ENCODE assay signal across 24 cellular contexts in the genomic region with DNA sequence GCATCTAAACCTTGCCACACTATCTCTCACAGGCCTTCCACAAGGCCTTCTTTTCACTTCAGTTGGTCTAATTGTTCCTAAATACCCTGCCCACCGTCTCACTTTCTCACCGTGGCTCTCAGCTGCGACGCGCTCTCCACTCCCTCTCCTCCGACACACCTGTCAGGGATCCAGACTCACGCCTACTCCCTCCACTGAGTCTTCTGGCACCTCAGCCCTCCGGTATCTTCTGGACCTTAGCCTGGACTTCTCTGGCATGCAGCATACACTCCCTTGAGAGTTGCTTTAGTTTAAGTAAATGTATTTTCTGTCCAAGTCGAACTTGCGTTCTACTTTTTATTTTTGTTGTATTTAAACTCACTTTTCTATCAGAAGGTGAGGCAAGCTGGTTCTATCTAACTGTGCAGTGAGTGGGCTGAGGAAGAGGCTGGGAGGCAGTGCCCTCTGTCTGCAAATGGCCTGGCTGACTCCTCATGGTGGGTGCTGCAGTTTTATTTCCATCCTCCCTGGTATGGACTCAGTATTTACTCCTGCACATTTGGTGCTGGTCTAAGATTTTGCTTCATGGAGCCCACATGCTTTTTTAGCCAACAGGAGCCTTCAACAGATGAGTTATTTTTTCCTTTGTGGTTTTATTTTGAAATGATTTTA. TPM values are rescaled to one million over a fixed set of nuclear protein-coding genes. Genes with fewer than 3 reads are reported as not detected.
A peak's percentile ranks its signal among the peaks of the same experiment; 100 is the strongest.
DNase-seq lines count a peak whose midpoint lies in the region; TF ChIP-seq lines count a peak whose summit lies in the region.
"Had no signal": no experiment of that assay in that cellular context is flagged by ENCODE, and none has a peak within 500 bp of the region (broad histone marks: within the 10 kb centered on the region; RNA-seq: fewer than 3 reads in every experiment).

No MANE protein-coding gene starts in this region.

- peaks cover 34% of the 10 kb centered on the region for H3K4me1 Mint-ChIP-seq in nephron

- peak; percentile 10 for TF ChIP-seq CTCF in choroid plexus epithelial cell (conservative IDR thresholded peaks at IDR 0.05; ENCODE audit: low read depth, low read length)
- peak; percentile 5 for TF ChIP-seq CTCF in cardiac muscle cell (IDR thresholded peaks at IDR 0.05; ENCODE audit: low read depth, low read length)
- no peak for TF ChIP-seq CTCF in nephron (IDR thresholded peaks at IDR 0.05; ENCODE audit: unreplicated experiment in 3 of 3)

- no peak overlapping the region for H3K9ac ChIP-seq in subcutaneous abdominal adipose tissue (ENCODE audit: low read length in 5 of 5)

- H3K27me3 ChIP-seq in cardiac muscle cell (no peaks in the 10 kb centered on the region), subcutaneous abdominal adipose tissue (ENCODE audit: control insufficient read depth in 5 of 5, insufficient read depth in 4 of 5, low read length in 5 of 5) (no peaks in the 10 kb centered on the region)

- H3K4me3 ChIP-seq in choroid plexus epithelial cell (ENCODE audit: low read depth, low read length) (no peak overlapping the region), cardiac muscle cell (no peak overlapping the region), subcutaneous abdominal adipose tissue (ENCODE audit: low read depth in 1 of 5, low read length in 5 of 5) (peak overlapping the region in 1 of 5 donors; percentile 5)
- H3K4me3 ChIP-seq: lung, psoas muscle, smooth muscle cell had no signal

- H3K4me3 Mint-ChIP-seq in nephron = peak overlapping the region in 2 of 3 experiments; percentile 12 to 19
- H3K4me3 Mint-ChIP-seq: activated CD8-positive, alpha-beta T cell treated with anti-CD3 and anti-CD28 coated beads for 36 hours; activated T-helper 17 cell treated with anti-CD3 and anti-CD28 coated beads, Interleukin-2, amount 50 U/mL, for 72 hours; T-cell had no signal

- peak overlapping the region in 2 of 3 experiments; percentile 77 to 94 for H3K27ac Mint-ChIP-seq in nephron
- H3K27ac Mint-ChIP-seq: activated CD8-positive, alpha-beta T cell treated with anti-CD3 and anti-CD28 coated beads for 36 hours; activated naive CD4-positive, alpha-beta T cell treated with anti-CD3 and anti-CD28 coated beads, Interleukin-2, amount 50 U/mL, for 72 hours; activated T-helper 17 cell treated with anti-CD3 and anti-CD28 coated beads, Interleukin-2, amount 50 U/mL, for 72 hours; T-cell had no signal

- H3K9me3 Mint-ChIP-seq in nephron = no peaks in the 10 kb centered on the region
- H3K9me3 Mint-ChIP-seq: activated CD8-positive, alpha-beta T cell treated with anti-CD3 and anti-CD28 coated beads for 36 hours; activated T-helper 17 cell treated with anti-CD3 and anti-CD28 coated beads, Interleukin-2, amount 50 U/mL, for 72 hours; T-cell had no signal

- DNase-seq in choroid plexus epithelial cell (ENCODE audit: low read depth) (no peak), cardiac muscle cell (ENCODE audit: low read depth in 1 of 2, low spot score in 1 of 2) (peak in 1 of 2 donors; percentile 29), UCSD-AML1 (lab: John Stamatoyannopoulos, UW; ENCODE audit: unreplicated experiment) (no peak), GDM1 (lab: John Stamatoyannopoulos, UW) (no peak), HUDEP-2 (lab: John Stamatoyannopoulos, UW; ENCODE audit: unreplicated experiment in 76 of 76) (no peak)
- DNase-seq in effector CD8-positive, alpha-beta T cell (lab: John Stamatoyannopoulos, UW) = no peak
- DNase-seq: activated CD4-positive, CD25-positive, alpha-beta regulatory T cell treated with anti-CD3 and anti-CD28 coated beads, Interleukin-2, amount 50 U/mL, for 72 hours; activated CD8-positive, alpha-beta T cell treated with anti-CD3 and anti-CD28 coated beads for 36 hours; central memory CD4-positive, alpha-beta T cell; dermis blood vessel endothelial cell; MV-4-11; NCI-H146; NCI-H2107; NCI-H82; stimulated activated CD4-positive, alpha-beta T cell treated with anti-CD3 and anti-CD28 coated beads, Interleukin-2, amount 100 ng/mL, for 24 hours; T-cell had no signal

- H3K4me1 ChIP-seq in cardiac muscle cell (ENCODE audit: low read depth) = no peaks in the 10 kb centered on the region
- peaks cover 6 to 36% (median 30%) of the 10 kb centered on the region in 5 donors for H3K4me1 ChIP-seq in subcutaneous abdominal adipose tissue (ENCODE audit: control insufficient read depth in 5 of 5, insufficient read depth in 5 of 5, low read length in 5 of 5)
- H3K4me1 ChIP-seq: psoas muscle had no signal

- H3K36me3 ChIP-seq in cardiac muscle cell (no peaks in the 10 kb centered on the region), subcutaneous abdominal adipose tissue (ENCODE audit: control insufficient read depth in 5 of 5, insufficient read depth in 5 of 5, low read length in 5 of 5) (no peaks in the 10 kb centered on the region)

- H3K27me3 Mint-ChIP-seq in nephron (ENCODE audit: low read depth) = peaks cover 3% of the 10 kb centered on the region

- H3K9me3 ChIP-seq in cardiac muscle cell (ENCODE audit: low read depth) (no peaks in the 10 kb centered on the region), subcutaneous abdominal adipose tissue (ENCODE audit: control insufficient read depth in 5 of 5, low read length in 5 of 5) (no peaks in the 10 kb centered on the region)
- H3K9me3 ChIP-seq: psoas muscle had no signal

- no peaks in the 10 kb centered on the region for H3K36me3 Mint-ChIP-seq in nephron (ENCODE audit: low read depth)
- H3K36me3 Mint-ChIP-seq: activated naive CD4-positive, alpha-beta T cell treated with anti-CD3 and anti-CD28 coated beads, Interleukin-2, amount 50 U/mL, for 72 hours; T-cell had no signal

- H3K27ac ChIP-seq in cardiac muscle cell (no peak overlapping the region), subcutaneous abdominal adipose tissue (ENCODE audit: low read depth, low read length) (peak overlapping the region; percentile 63)
- H3K27ac ChIP-seq: C4-2B, psoas muscle had no signal

RNA-seq across cellular contexts. Expression of a gene that starts 28.5 kb away (rescaled TPM):
- total RNA-seq in cardiac muscle cell = 88.2 and 173 TPM in 2 replicates
- polyA plus RNA-seq in cardiac muscle cell = 146 and 176 TPM in 2 replicates

Comparison
In these comparisons a context has a peak if more than half of its experiments do, and no peak if none do; other contexts are left out.
1. CTCF ChIP-seq: peak in choroid plexus epithelial cell (single experiment) and cardiac muscle cell (single experiment); none in nephron (0 of 3).